In the genomic region with DNA sequence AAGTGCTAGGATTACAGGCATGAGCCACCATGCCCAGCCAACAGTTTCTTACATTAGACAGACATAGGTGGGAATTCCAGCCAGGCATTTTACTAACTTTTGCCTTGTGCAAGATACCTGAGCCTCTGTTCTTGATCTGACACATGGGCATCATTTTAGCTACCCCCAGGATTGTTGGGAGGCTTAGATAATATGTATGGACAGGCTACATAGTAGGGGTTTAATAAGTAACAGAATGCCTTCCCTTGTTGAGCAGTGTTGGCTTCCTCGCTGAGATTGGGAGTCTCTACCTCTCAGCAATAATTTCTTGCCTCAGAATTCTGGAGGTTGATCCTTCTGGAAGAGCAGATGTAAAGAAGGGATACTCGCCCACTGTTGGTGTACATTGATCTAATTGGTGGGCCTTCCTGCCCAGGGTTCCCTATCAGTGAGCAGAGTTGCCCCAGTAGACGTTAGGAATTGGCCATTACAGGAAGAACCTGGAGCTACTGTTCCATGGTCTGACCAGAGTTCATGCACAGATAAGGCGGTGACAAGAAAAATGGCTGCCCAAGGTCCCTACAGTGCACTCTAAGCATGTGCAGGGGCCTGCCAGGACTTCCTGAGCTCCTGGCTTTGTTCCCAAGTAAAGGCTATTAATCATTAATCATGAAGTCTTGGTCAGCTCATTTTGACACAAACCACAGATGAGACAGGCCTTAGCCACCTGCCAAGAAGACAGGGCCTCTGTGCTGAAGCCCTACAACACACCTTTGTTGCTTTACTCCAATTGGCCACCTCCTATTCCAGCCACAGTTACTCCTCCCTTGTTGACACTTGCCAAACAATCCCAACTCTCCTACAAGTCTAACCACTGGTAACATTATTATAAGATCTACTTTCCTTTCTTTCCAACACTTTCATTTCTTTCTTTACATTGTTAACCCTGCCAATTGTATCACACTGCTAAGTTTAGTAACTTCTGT, we compare ENCODE assay signal across 8 cellular contexts.
DNase-seq lines count a peak whose midpoint lies in the region; ATAC-seq lines count a peak whose summit lies in the region.

No MANE protein-coding gene starts in this region.

- ATAC-seq in GM21423 (IDR thresholded peaks at IDR 0.05; ENCODE audit: unreplicated experiment) = peak; percentile 77

- H3K79me2 ChIP-seq in ACC112 (ENCODE audit: control insufficient read depth, insufficient read depth, low read length, unreplicated experiment) = peaks cover 10% of the 10 kb centered on the region

- H3K27ac ChIP-seq in ACC112 (ENCODE audit: low read depth, low read length) = peak overlapping the region; percentile 80
- H3K27ac ChIP-seq in substantia nigra (ENCODE audit: low read depth, low read length, poor library complexity, severe bottlenecking) = no peak overlapping the region

- H3K4me1 ChIP-seq in ACC112 (ENCODE audit: control insufficient read depth, insufficient read depth, low read length, unreplicated experiment) = peaks cover 60% of the 10 kb centered on the region

- H3K36me3 ChIP-seq in ACC112 (ENCODE audit: insufficient read depth, low read length) = peaks cover 18% of the 10 kb centered on the region

- H2AFZ ChIP-seq in ACC112 (ENCODE audit: low read length, unreplicated experiment) = no peak overlapping the region

- peak; percentile 90 for DNase-seq in SW480 (ENCODE audit: low spot score)
- peak; percentile 72 for DNase-seq in iris pigment epithelial cell (ENCODE audit: low read depth)
- DNase-seq in substantia nigra (lab: John Stamatoyannopoulos, UW) = no peak
- no peak for DNase-seq in SKM-1 (lab: John Stamatoyannopoulos, UW; ENCODE audit: unreplicated experiment)
- DNase-seq in NCI-H1694 (lab: John Stamatoyannopoulos, UW) = no peak
- no peak for DNase-seq in AG08395 (ENCODE audit: low spot score)

- H3K27me3 ChIP-seq in ACC112 (ENCODE audit: insufficient read depth, low read length) = no peaks in the 10 kb centered on the region

- no peak overlapping the region for H3K4me3 ChIP-seq in ACC112 (ENCODE audit: low read depth, low read length)

Comparison
In these comparisons a context has a peak if more than half of its experiments do, and no peak if none do; other contexts are left out.
1. DNase-seq: peak in SW480 (single experiment) and iris pigment epithelial cell (single experiment); none in substantia nigra (0 of 49), SKM-1 (single experiment), NCI-H1694 (single experiment) and AG08395 (single experiment).